ENCODE assay signal across 1 cellular context in the genomic region with DNA sequence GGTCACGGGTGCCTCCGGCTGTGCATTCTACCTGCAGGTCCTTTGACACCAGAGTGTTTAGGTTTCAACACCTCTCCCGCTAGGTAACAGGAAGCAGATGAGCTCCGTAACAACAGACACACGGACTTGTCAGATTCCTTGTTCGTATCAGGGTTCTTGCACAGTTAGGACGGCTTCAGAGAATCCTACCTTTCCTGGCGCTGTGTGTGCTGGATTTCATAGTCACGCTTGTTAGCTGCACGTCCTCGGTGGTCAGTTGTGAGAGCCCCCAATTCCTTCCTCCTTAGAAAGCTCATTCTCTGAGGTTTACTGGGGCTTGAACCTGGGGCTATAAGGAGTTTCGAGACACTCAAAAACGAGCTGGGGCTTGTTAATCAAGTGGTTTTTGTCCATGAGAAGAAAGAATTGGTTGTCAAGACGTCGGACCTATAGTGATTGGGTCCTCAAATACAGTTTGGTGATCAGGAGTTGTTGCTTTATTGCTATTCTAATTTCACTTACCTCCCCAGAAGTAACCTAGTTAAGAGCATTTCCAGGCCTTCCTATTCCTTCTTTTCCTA.
TF ChIP-seq lines count a peak whose summit lies in the region.

No MANE protein-coding gene starts in this region.

TF ChIP-seq in IMR-90, 13 proteins besides CTCF, POLR2A, EP300 and RAD21:
- no peak for TF ChIP-seq RCOR1 (IDR thresholded peaks at IDR 0.05; ENCODE audit: insufficient replicate concordance, low read length)
- TF ChIP-seq MXI1 (IDR thresholded peaks at IDR 0.05; ENCODE audit: borderline replicate concordance, low read depth, low read length): no peak
- TF ChIP-seq NFE2L2 (IDR thresholded peaks at IDR 0.05; ENCODE audit: low read depth, low read length): no peak
- no peak for TF ChIP-seq FOS (IDR thresholded peaks at IDR 0.05; ENCODE audit: low read depth, low read length)
- TF ChIP-seq CHD1 (IDR thresholded peaks at IDR 0.05; ENCODE audit: low read depth, low read length): no peak
- TF ChIP-seq, protein P1, sequence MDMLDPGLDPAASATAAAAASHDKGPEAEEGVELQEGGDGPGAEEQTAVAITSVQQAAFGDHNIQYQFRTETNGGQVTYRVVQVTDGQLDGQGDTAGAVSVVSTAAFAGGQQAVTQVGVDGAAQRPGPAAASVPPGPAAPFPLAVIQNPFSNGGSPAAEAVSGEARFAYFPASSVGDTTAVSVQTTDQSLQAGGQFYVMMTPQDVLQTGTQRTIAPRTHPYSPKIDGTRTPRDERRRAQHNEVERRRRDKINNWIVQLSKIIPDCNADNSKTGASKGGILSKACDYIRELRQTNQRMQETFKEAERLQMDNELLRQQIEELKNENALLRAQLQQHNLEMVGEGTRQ (IDR thresholded peaks at IDR 0.05; ENCODE audit: low read depth, low read length): no peak
- no peak for TF ChIP-seq CEBPB (IDR thresholded peaks at IDR 0.05; ENCODE audit: low read depth, low read length)
- no peak for TF ChIP-seq SMC3 (IDR thresholded peaks at IDR 0.05; ENCODE audit: low read depth, low read length)
- TF ChIP-seq MAFK (IDR thresholded peaks at IDR 0.05; ENCODE audit: low read depth, low read length): no peak
- no peak for TF ChIP-seq BHLHE40 (IDR thresholded peaks at IDR 0.05; ENCODE audit: low read depth, low read length)
- TF ChIP-seq, protein P2, sequence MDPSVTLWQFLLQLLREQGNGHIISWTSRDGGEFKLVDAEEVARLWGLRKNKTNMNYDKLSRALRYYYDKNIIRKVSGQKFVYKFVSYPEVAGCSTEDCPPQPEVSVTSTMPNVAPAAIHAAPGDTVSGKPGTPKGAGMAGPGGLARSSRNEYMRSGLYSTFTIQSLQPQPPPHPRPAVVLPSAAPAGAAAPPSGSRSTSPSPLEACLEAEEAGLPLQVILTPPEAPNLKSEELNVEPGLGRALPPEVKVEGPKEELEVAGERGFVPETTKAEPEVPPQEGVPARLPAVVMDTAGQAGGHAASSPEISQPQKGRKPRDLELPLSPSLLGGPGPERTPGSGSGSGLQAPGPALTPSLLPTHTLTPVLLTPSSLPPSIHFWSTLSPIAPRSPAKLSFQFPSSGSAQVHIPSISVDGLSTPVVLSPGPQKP (IDR thresholded peaks at IDR 0.05; ENCODE audit: borderline replicate concordance, low read depth, low read length): no peak
